9 cellular contexts compared by ENCODE assay signal in genomic region chr21:31326478-31327247, GRCh38. TPM values are rescaled to one million over a fixed set of nuclear protein-coding genes. Genes with fewer than 3 reads are reported as not detected.
DNase-seq lines count a peak whose midpoint lies in the region; ATAC-seq, FAIRE-seq and TF ChIP-seq lines count a peak whose summit lies in the region.
"Had no signal": no experiment of that assay in that cellular context is flagged by ENCODE, and none has a peak within 500 bp of the region (broad histone marks: within the 10 kb centered on the region; RNA-seq: fewer than 3 reads in every experiment).

No MANE protein-coding gene starts in this region.

- H3K27me3 ChIP-seq in upper lobe of right lung: no peaks in the 10 kb centered on the region
- no peaks in the 10 kb centered on the region for H3K27me3 ChIP-seq in PC-3 (ENCODE audit: low read length)
- H3K27me3 ChIP-seq: Peyer's patch had no signal

- H3K4me3 ChIP-seq in upper lobe of right lung: no peak overlapping the region
- H3K4me3 ChIP-seq in PC-3 (ENCODE audit: low read length): no peak overlapping the region
- H3K4me3 ChIP-seq: Peyer's patch had no signal

- H3K4me1 ChIP-seq in upper lobe of right lung (no peaks in the 10 kb centered on the region), PC-3 (ENCODE audit: insufficient read depth, low read length) (no peaks in the 10 kb centered on the region)
- H3K4me1 ChIP-seq: Peyer's patch had no signal

- H3K9me3 ChIP-seq in upper lobe of right lung (no peaks in the 10 kb centered on the region), PC-3 (ENCODE audit: low read length) (no peaks in the 10 kb centered on the region)
- H3K9me3 ChIP-seq: Peyer's patch had no signal

- POLR2A ChIA-PET in PC-3 (lab: Charles Lee; ENCODE audit: unreplicated experiment): no interaction called here

- H3K36me3 ChIP-seq in upper lobe of right lung: no peaks in the 10 kb centered on the region
- no peaks in the 10 kb centered on the region for H3K36me3 ChIP-seq in PC-3 (ENCODE audit: low read depth, low read length)
- H3K36me3 ChIP-seq: Peyer's patch had no signal

- H3K27ac ChIP-seq in upper lobe of right lung (no peak overlapping the region), PC-3 (ENCODE audit: low read length) (no peak overlapping the region)
- H3K27ac ChIP-seq: Peyer's patch had no signal

- no peak for FAIRE-seq in RCC 7860 (lab: Jason Lieb, UNC)

- peak; percentile 98 for ATAC-seq in GM18909 (IDR thresholded peaks at IDR 0.05; ENCODE audit: poor library complexity, unreplicated experiment)
- ATAC-seq in HG03045 (IDR thresholded peaks at IDR 0.05; ENCODE audit: unreplicated experiment): peak; percentile 97
- ATAC-seq in upper lobe of right lung: peak; percentile 70
- no peak for ATAC-seq in PC-3

- H4K20me1 ChIP-seq in PC-3 (ENCODE audit: low read length): no peaks in the 10 kb centered on the region

- no TSS peak for BruUV-seq in PC-3 (replicated peaks; lab: Mats Ljungman, UMichigan)

- no peaks in the 10 kb centered on the region for H3K79me2 ChIP-seq in PC-3 (ENCODE audit: low read length)

- H2AFZ ChIP-seq in PC-3 (ENCODE audit: low read length): no peak overlapping the region

- DNase-seq in T-helper 22 cell (ENCODE audit: low read depth): peak; percentile 38
- DNase-seq in fibroblast of peridontal ligament (ENCODE audit: extremely low read depth): peak; percentile 71
- no peak for DNase-seq in upper lobe of right lung
- DNase-seq in PC-3: no peak
- DNase-seq in NCI-H1092 treated with DMSO at 0.1 percent for 48 hours (lab: John Stamatoyannopoulos, UW): no peak
- DNase-seq in RCC 7860 (ENCODE audit: low spot score): no peak

- no peak for TF ChIP-seq CTCF in upper lobe of right lung (IDR thresholded peaks at IDR 0.05)
- TF ChIP-seq CTCF in PC-3 (conservative IDR thresholded peaks at IDR 0.05; ENCODE audit: low read depth, low read length): no peak

- H3K9me2 ChIP-seq in PC-3 (replicated peaks; ENCODE audit: low read length): no peaks in the 10 kb centered on the region

- no peak overlapping the region for H3K9ac ChIP-seq in PC-3 (ENCODE audit: low read length)

- H3F3A ChIP-seq in PC-3 (ENCODE audit: low read length, unreplicated experiment): no peaks in the 10 kb centered on the region

- CTCF ChIA-PET in PC-3 (lab: Charles Lee): no interaction called here

- intact Hi-C loops in upper lobe of right lung (cut with DNase I) (no loop called here), PC-3 (cut with micrococcal nuclease) (no loop called here)

- H3K4me2 ChIP-seq in PC-3 (ENCODE audit: low read length): no peak overlapping the region

RNA-seq across cellular contexts. Expression of gene TIAM1, which starts 17.4 kb away (rescaled TPM):
- 27.3 TPM for total RNA-seq in upper lobe of right lung
- 19.1 and 21.1 TPM in 2 replicates for total RNA-seq in PC-3 (2014; rRNA removed)

Comparison
In these comparisons a context has a peak if more than half of its experiments do, and no peak if none do; other contexts are left out.
1. DNase-seq: peak in T-helper 22 cell (single experiment) and fibroblast of peridontal ligament (single experiment); none in upper lobe of right lung (single experiment), PC-3 (single experiment), NCI-H1092 treated with DMSO at 0.1 percent for 48 hours (single experiment) and RCC 7860 (single experiment).